1 cellular context compared by ENCODE assay signal in genomic region chr3:99966657-99967420, GRCh38.
TF ChIP-seq lines count a peak whose summit lies in the region.

No MANE protein-coding gene starts in this region.

TF ChIP-seq in IMR-90, 13 proteins besides CTCF, POLR2A, EP300 and RAD21:
- TF ChIP-seq RFX5 (IDR thresholded peaks at IDR 0.05; ENCODE audit: low read depth, low read length) (no peak), USF2 (IDR thresholded peaks at IDR 0.05; ENCODE audit: low read depth, low read length) (no peak)
